Comparison of ENCODE assay signal across 1 cellular context in the genomic region with DNA sequence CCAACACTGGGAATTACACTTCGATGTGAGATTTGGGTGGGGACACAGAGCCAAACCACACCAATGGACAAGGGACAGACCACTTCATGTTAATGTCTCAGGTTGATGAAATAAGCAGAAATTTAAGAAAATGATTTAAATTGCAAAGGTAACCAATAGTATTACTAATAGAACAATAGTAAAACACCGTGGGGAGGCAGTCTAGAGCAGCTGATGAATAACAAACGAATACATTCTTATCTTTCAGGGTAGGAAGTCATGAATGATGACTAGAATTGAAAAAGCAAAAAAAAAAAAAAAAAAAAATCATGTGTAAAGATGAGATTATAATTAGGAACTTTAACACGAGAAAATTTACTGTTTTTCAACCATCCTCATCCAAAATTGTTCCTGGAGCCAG.
TF ChIP-seq lines count a peak whose summit lies in the region.

No MANE protein-coding gene starts in this region.

TF ChIP-seq in GM23338, 12 proteins besides CTCF, POLR2A, EP300 and RAD21 (continued from another document):
- TF ChIP-seq, protein P1, sequence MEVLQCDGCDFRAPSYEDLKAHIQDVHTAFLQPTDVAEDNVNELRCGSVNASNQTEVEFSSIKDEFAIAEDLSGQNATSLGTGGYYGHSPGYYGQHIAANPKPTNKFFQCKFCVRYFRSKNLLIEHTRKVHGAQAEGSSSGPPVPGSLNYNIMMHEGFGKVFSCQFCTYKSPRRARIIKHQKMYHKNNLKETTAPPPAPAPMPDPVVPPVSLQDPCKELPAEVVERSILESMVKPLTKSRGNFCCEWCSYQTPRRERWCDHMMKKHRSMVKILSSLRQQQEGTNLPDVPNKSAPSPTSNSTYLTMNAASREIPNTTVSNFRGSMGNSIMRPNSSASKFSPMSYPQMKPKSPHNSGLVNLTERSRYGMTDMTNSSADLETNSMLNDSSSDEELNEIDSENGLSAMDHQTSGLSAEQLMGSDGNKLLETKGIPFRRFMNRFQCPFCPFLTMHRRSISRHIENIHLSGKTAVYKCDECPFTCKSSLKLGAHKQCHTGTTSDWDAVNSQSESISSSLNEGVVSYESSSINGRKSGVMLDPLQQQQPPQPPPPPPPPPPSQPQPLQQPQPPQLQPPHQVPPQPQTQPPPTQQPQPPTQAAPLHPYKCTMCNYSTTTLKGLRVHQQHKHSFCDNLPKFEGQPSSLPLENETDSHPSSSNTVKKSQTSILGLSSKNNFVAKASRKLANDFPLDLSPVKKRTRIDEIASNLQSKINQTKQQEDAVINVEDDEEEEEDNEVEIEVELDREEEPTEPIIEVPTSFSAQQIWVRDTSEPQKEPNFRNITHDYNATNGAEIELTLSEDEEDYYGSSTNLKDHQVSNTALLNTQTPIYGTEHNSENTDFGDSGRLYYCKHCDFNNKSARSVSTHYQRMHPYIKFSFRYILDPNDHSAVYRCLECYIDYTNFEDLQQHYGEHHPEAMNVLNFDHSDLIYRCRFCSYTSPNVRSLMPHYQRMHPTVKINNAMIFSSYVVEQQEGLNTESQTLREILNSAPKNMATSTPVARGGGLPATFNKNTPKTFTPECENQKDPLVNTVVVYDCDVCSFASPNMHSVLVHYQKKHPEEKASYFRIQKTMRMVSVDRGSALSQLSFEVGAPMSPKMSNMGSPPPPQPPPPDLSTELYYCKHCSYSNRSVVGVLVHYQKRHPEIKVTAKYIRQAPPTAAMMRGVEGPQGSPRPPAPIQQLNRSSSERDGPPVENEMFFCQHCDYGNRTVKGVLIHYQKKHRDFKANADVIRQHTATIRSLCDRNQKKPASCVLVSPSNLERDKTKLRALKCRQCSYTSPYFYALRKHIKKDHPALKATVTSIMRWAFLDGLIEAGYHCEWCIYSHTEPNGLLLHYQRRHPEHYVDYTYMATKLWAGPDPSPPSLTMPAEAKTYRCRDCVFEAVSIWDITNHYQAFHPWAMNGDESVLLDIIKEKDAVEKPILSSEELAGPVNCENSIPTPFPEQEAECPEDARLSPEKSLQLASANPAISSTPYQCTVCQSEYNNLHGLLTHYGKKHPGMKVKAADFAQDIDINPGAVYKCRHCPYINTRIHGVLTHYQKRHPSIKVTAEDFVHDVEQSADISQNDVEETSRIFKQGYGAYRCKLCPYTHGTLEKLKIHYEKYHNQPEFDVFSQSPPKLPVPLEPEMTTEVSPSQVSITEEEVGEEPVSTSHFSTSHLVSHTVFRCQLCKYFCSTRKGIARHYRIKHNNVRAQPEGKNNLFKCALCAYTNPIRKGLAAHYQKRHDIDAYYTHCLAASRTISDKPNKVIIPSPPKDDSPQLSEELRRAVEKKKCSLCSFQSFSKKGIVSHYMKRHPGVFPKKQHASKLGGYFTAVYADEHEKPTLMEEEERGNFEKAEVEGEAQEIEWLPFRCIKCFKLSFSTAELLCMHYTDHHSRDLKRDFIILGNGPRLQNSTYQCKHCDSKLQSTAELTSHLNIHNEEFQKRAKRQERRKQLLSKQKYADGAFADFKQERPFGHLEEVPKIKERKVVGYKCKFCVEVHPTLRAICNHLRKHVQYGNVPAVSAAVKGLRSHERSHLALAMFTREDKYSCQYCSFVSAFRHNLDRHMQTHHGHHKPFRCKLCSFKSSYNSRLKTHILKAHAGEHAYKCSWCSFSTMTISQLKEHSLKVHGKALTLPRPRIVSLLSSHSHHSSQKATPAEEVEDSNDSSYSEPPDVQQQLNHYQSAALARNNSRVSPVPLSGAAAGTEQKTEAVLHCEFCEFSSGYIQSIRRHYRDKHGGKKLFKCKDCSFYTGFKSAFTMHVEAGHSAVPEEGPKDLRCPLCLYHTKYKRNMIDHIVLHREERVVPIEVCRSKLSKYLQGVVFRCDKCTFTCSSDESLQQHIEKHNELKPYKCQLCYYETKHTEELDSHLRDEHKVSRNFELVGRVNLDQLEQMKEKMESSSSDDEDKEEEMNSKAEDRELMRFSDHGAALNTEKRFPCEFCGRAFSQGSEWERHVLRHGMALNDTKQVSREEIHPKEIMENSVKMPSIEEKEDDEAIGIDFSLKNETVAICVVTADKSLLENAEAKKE (CRISPR knock-in tag; IDR thresholded peaks at IDR 0.05): no peak
- TF ChIP-seq NANOG (IDR thresholded peaks at IDR 0.05; ENCODE audit: borderline replicate concordance) (no peak), EZH2phosphoT487 (IDR thresholded peaks at IDR 0.05; ENCODE audit: unreplicated experiment) (no peak), EZH2 (IDR thresholded peaks at IDR 0.05; ENCODE audit: low read depth, unreplicated experiment) (no peak), ZNF114 (CRISPR knock-in tag; IDR thresholded peaks at IDR 0.05) (no peak), CREB1 (CRISPR knock-in tag; IDR thresholded peaks at IDR 0.05; ENCODE audit: low read depth) (no peak), STAT1 (IDR thresholded peaks at IDR 0.05; ENCODE audit: unreplicated experiment) (no peak)
- TF ChIP-seq, protein P2, sequence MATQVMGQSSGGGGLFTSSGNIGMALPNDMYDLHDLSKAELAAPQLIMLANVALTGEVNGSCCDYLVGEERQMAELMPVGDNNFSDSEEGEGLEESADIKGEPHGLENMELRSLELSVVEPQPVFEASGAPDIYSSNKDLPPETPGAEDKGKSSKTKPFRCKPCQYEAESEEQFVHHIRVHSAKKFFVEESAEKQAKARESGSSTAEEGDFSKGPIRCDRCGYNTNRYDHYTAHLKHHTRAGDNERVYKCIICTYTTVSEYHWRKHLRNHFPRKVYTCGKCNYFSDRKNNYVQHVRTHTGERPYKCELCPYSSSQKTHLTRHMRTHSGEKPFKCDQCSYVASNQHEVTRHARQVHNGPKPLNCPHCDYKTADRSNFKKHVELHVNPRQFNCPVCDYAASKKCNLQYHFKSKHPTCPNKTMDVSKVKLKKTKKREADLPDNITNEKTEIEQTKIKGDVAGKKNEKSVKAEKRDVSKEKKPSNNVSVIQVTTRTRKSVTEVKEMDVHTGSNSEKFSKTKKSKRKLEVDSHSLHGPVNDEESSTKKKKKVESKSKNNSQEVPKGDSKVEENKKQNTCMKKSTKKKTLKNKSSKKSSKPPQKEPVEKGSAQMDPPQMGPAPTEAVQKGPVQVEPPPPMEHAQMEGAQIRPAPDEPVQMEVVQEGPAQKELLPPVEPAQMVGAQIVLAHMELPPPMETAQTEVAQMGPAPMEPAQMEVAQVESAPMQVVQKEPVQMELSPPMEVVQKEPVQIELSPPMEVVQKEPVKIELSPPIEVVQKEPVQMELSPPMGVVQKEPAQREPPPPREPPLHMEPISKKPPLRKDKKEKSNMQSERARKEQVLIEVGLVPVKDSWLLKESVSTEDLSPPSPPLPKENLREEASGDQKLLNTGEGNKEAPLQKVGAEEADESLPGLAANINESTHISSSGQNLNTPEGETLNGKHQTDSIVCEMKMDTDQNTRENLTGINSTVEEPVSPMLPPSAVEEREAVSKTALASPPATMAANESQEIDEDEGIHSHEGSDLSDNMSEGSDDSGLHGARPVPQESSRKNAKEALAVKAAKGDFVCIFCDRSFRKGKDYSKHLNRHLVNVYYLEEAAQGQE (IDR thresholded peaks at IDR 0.05; ENCODE audit: unreplicated experiment): no peak
